In the genomic region with DNA sequence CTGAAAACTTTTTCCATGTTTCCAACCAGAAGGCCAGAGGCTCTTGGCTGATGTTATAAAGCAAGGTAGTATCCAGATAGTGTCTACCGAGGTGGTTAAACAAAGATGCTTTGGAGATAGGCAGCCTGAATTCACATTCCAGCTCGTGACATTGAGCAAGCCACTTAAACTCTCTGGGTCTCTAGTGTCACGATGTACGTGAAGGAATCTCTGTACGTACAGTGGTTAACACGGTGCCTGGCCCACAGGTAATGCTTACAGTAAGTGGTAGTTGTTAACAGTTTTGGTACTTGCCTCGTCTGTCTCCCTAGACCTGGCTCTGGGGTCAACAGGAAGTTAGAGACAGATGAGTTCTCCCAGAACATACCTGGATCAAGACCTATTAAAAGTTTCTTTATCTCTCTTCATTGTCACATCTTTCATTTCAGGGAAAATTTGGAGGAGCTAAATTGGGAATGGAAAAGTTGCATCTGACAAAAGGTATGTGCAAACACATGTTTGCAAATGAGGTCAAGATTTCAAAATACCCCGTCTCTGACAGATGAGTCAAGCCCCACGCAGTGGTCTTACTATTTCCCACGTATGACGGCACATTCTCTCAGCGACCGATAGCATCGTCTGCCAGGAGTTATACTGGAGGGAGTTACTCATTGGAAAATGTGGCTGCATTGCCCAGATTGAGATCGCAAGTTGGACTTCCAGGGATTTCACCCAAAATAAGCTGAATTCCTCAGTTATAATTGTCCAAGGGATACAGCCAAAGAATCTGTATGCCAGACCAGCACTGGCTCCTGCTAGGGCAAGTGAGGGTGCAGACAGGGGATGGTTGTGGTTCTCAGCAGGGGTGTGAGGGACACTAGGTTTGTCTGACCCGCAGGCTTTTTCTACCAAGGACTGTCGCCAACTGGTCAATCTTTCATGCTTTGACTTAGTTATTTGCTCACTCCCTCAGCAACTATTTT, we compare ENCODE assay signal across 14 cellular contexts. TPM values are rescaled to one million over a fixed set of nuclear protein-coding genes. Genes with fewer than 3 reads are reported as not detected.
DNase-seq lines count a peak whose midpoint lies in the region; ATAC-seq and TF ChIP-seq lines count a peak whose summit lies in the region.
"Had no signal": no experiment of that assay in that cellular context is flagged by ENCODE, and none has a peak within 500 bp of the region (broad histone marks: within the 10 kb centered on the region; RNA-seq: fewer than 3 reads in every experiment).

No MANE protein-coding gene starts in this region.

- H3K4me2 ChIP-seq in fibroblast of lung (ENCODE audit: extremely low read depth, insufficient read depth, low read length) = peak overlapping the region; percentile 32

- no peaks in the 10 kb centered on the region for H3K79me2 ChIP-seq in fibroblast of lung (ENCODE audit: control insufficient read depth, insufficient read depth, low read length)

- no peaks in the 10 kb centered on the region for H3K9me3 Mint-ChIP-seq in CD8-positive, alpha-beta T cell
- H3K9me3 Mint-ChIP-seq: neural crest cell had no signal

- peaks cover 4% of the 10 kb centered on the region for H3K4me1 ChIP-seq in fibroblast of lung (ENCODE audit: control insufficient read depth, extremely low read depth, insufficient read depth, low read length)
- H3K4me1 ChIP-seq in CD8-positive, alpha-beta T cell (ENCODE audit: insufficient read depth, low read length) = no peaks in the 10 kb centered on the region

- no peaks in the 10 kb centered on the region for H3K27me3 ChIP-seq in fibroblast of lung (ENCODE audit: control insufficient read depth, insufficient read depth, low read length)
- no peaks in the 10 kb centered on the region for H3K27me3 ChIP-seq in CD8-positive, alpha-beta T cell (ENCODE audit: insufficient read depth, low read length)
- H3K27me3 ChIP-seq: gastrocnemius medialis had no signal

- no peak for TF ChIP-seq CTCF in fibroblast of lung (conservative IDR thresholded peaks at IDR 0.05 in 1 of 2, IDR thresholded peaks at IDR 0.05 in 1 of 2; ENCODE audit: low read depth in 1 of 2, low read length in 2 of 2)
- no peak for TF ChIP-seq CTCF in CD8-positive, alpha-beta T cell (IDR thresholded peaks at IDR 0.05)

- no peaks in the 10 kb centered on the region for H3K36me3 Mint-ChIP-seq in CD8-positive, alpha-beta T cell

- no peaks in the 10 kb centered on the region for H3K36me3 ChIP-seq in fibroblast of lung (ENCODE audit: control insufficient read depth, insufficient read depth, low read length)
- no peaks in the 10 kb centered on the region for H3K36me3 ChIP-seq in CD8-positive, alpha-beta T cell (ENCODE audit: insufficient read depth, low read length)
- H3K36me3 ChIP-seq: gastrocnemius medialis had no signal

- peaks cover 38% of the 10 kb centered on the region for H3K27me3 Mint-ChIP-seq in CD8-positive, alpha-beta T cell (ENCODE audit: low read depth)

- H3K4me1 Mint-ChIP-seq in CD8-positive, alpha-beta T cell (ENCODE audit: low read depth) = no peaks in the 10 kb centered on the region
- H3K4me1 Mint-ChIP-seq: neural crest cell had no signal

- POLR2A ChIA-PET in CD8-positive, alpha-beta T cell (lab: Charles Lee) = no interaction called here

- no peak overlapping the region for H2AFZ ChIP-seq in fibroblast of lung (ENCODE audit: low read length)

- ATAC-seq in sciatic nerve (peak; percentile 85), HG02981 (IDR thresholded peaks at IDR 0.05; ENCODE audit: unreplicated experiment) (no peak)
- no peak for ATAC-seq in CD8-positive, alpha-beta T cell
- ATAC-seq: gastrocnemius medialis, left colon, PC-3 had no signal

- H3K4me3 ChIP-seq in fibroblast of lung (replicated peaks in 1 of 4; ENCODE audit: control extremely low read depth in 1 of 4, insufficient read depth in 1 of 4, low read depth in 3 of 4, low read length in 4 of 4) = no peak overlapping the region
- no peak overlapping the region for H3K4me3 ChIP-seq in CD8-positive, alpha-beta T cell (ENCODE audit: low read depth, low read length)
- H3K4me3 ChIP-seq: gastrocnemius medialis had no signal

- no peaks in the 10 kb centered on the region for H4K20me1 ChIP-seq in fibroblast of lung (ENCODE audit: control insufficient read depth, extremely low read depth, insufficient read depth, low read length)

- no peak overlapping the region for H3K9ac ChIP-seq in fibroblast of lung (ENCODE audit: insufficient read depth, low read length)

- no peak overlapping the region for H3K4me3 Mint-ChIP-seq in CD8-positive, alpha-beta T cell
- H3K4me3 Mint-ChIP-seq: neural crest cell had no signal

- H3K27ac Mint-ChIP-seq in CD8-positive, alpha-beta T cell = no peak overlapping the region

- intact Hi-C loops in sciatic nerve (cut with DNase I) = no loop called here
- intact Hi-C loops in CD8-positive, alpha-beta T cell (cut with DNase I, micrococcal nuclease) = no loop called here

- CTCF ChIA-PET in CD8-positive, alpha-beta T cell (lab: Charles Lee) = interaction anchor here (1.1 to 1.8 kb wide), 3 partner anchors 9 to 97 kb away, joined by 3 to 5 read pairs (median 3); no protein-coding TSS in a partner anchor

- peak overlapping the region; percentile 42 for H3K27ac ChIP-seq in fibroblast of lung (ENCODE audit: insufficient read depth, low read length)
- H3K27ac ChIP-seq in CD8-positive, alpha-beta T cell (ENCODE audit: low read depth, low read length) = no peak overlapping the region
- H3K27ac ChIP-seq: gastrocnemius medialis had no signal

- peak; percentile 94 for DNase-seq in AG20443 (ENCODE audit: low spot score)
- DNase-seq in M059J (ENCODE audit: low read depth) = peak; percentile 57
- peak; percentile 77 to 99 for DNase-seq in fibroblast of lung (ENCODE audit: low read depth in 2 of 2)
- no peak for DNase-seq in sciatic nerve (ENCODE audit: low spot score)
- DNase-seq in NCI-H2171 (lab: John Stamatoyannopoulos, UW) = no peak
- DNase-seq in NCI-H524 (lab: John Stamatoyannopoulos, UW) = no peak
- no peak for DNase-seq in CD8-positive, alpha-beta T cell
- DNase-seq: activated effector memory CD4-positive, alpha-beta T cell treated with anti-CD3 and anti-CD28 coated beads, Interleukin-2, amount 50 U/mL, for 16 hours; left colon; NCI-H345; PC-3 had no signal

- H3K9me3 ChIP-seq in fibroblast of lung (ENCODE audit: control insufficient read depth, insufficient read depth, low read depth, low read length) = no peaks in the 10 kb centered on the region
- H3K9me3 ChIP-seq in CD8-positive, alpha-beta T cell (ENCODE audit: low read length) = no peaks in the 10 kb centered on the region
- H3K9me3 ChIP-seq: gastrocnemius medialis had no signal

RNA-seq across cellular contexts. Expression of a gene that starts 18.9 kb away (rescaled TPM):
- 26.6 and 36.3 TPM in 2 replicates for total RNA-seq in M059J (2014; rRNA removed; shearing (Covaris generic))
- total RNA-seq in fibroblast of lung (100 and 104 TPM in 2 replicates), sciatic nerve (75.7 TPM)
- polyA plus RNA-seq in fibroblast of lung = 54.6 and 66.2 TPM in 2 replicates
- polyA plus RNA-seq in fibroblast of lung (2012) = 56.2 and 63.6 TPM in 2 replicates
- polyA minus RNA-seq in fibroblast of lung (ENCODE audit: low replicate concordance) = 41.7 and 72.3 TPM in 2 replicates
- total RNA-seq in CD8-positive, alpha-beta T cell = 1 to 10 TPM in 1 of 2 experiments, under 1 TPM in 1; 0.89 to 1.1 TPM

Comparison
In these comparisons a context has a peak if more than half of its experiments do, and no peak if none do; other contexts are left out.
1. DNase-seq: peak in AG20443 (single experiment), M059J (single experiment) and fibroblast of lung (2 of 2); none in sciatic nerve (single experiment), NCI-H2171 (single experiment), NCI-H524 (0 of 2) and CD8-positive, alpha-beta T cell (0 of 7).
2. RNA of a gene that starts 18.9 kb away (total RNA-seq): 100 to 104 TPM in fibroblast of lung, 75.7 TPM in sciatic nerve (single experiment) and 26.6 to 36.3 TPM in M059J; 0.89 to 1.1 TPM in CD8-positive, alpha-beta T cell; every median in the first group is over 10 times any median in the second.